ENCODE assay signal across 1 cellular context in the genomic region with DNA sequence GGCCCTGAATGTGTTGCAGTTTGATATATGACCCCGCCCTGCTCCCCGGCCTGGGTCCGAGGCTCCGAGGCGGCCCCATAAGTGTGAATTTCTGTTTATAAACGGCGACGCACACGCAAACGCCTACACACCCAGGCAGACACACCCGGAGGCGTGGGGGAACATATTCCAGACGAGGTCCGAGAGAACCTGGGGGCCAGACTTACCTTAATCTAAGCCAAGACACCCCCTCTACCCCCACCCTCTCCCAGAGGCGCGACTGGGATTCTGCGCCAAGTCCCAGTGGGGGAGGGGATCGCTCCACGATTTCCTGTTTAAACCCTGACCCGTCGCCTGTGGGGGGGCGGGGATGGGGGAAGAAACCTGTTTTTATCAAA.
TF ChIP-seq lines count a peak whose summit lies in the region.

No MANE protein-coding gene starts in this region.

TF ChIP-seq in SK-N-SH, 30 proteins besides CTCF, POLR2A, EP300 and RAD21 (continued from another document):
- TF ChIP-seq RFX5 (IDR thresholded peaks at IDR 0.05; ENCODE audit: low read length) (no peak), MXI1 (IDR thresholded peaks at IDR 0.05; ENCODE audit: low read depth, low read length) (no peak), GATA2 (CRISPR knock-in tag; IDR thresholded peaks at IDR 0.05) (no peak)
- TF ChIP-seq, protein P1, sequence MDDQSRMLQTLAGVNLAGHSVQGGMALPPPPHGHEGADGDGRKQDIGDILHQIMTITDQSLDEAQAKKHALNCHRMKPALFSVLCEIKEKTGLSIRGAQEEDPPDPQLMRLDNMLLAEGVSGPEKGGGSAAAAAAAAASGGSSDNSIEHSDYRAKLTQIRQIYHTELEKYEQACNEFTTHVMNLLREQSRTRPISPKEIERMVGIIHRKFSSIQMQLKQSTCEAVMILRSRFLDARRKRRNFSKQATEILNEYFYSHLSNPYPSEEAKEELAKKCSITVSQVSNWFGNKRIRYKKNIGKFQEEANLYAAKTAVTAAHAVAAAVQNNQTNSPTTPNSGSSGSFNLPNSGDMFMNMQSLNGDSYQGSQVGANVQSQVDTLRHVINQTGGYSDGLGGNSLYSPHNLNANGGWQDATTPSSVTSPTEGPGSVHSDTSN (IDR thresholded peaks at IDR 0.05), result no peak
TF ChIP-seq in SK-N-SH: peak in this region for 0.
